Comparison of ENCODE assay signal across 17 cellular contexts in genomic region chr1:71054281-71054731, GRCh38. TPM values are rescaled to one million over a fixed set of nuclear protein-coding genes. Genes with fewer than 3 reads are reported as not detected.
DNase-seq lines count a peak whose midpoint lies in the region; ATAC-seq, FAIRE-seq and TF ChIP-seq lines count a peak whose summit lies in the region.
"Had no signal": no experiment of that assay in that cellular context is flagged by ENCODE, and none has a peak within 500 bp of the region (broad histone marks: within the 10 kb centered on the region; RNA-seq: fewer than 3 reads in every experiment).

No MANE protein-coding gene starts in this region.

- H3K27me3 ChIP-seq in RWPE2 (ENCODE audit: insufficient read depth, poor library complexity, severe bottlenecking) = peaks cover 6% of the 10 kb centered on the region
- H3K27me3 ChIP-seq in upper lobe of right lung = peaks cover under 1% of the 10 kb centered on the region
- H3K27me3 ChIP-seq in small intestine (ENCODE audit: control insufficient read depth in 2 of 2, insufficient read depth in 2 of 2, low read length in 2 of 2) = no peaks in the 10 kb centered on the region
- H3K27me3 ChIP-seq in brain microvascular endothelial cell (replicated peaks) = peaks cover 4% of the 10 kb centered on the region
- H3K27me3 ChIP-seq: Peyer's patch had no signal

- H3K36me3 ChIP-seq in RWPE2 (ENCODE audit: low read depth) (peaks cover 12% of the 10 kb centered on the region), upper lobe of right lung (peaks cover 15% of the 10 kb centered on the region), small intestine (ENCODE audit: control insufficient read depth in 2 of 2, insufficient read depth in 2 of 2, low read length in 2 of 2) (peaks cover 2% of the 10 kb centered on the region in 2 donors), brain microvascular endothelial cell (replicated peaks) (peaks cover 7% of the 10 kb centered on the region)
- H3K36me3 ChIP-seq: thoracic aorta had no signal

- in situ Hi-C loops in brain microvascular endothelial cell (cut with HindIII; ENCODE audit: low pct_ligation_motif_present, low sequenced_read_pairs) = loop anchor here (25.0 kb wide), 1 partner anchor 817 kb away; no protein-coding TSS in a partner anchor

- no peak overlapping the region for H3K4me3 ChIP-seq in RWPE2 (ENCODE audit: severe bottlenecking)
- H3K4me3 ChIP-seq in upper lobe of right lung = no peak overlapping the region
- H3K4me3 ChIP-seq in small intestine (ENCODE audit: low read depth in 1 of 2, low read length in 2 of 2) = no peak overlapping the region
- H3K4me3 ChIP-seq in brain microvascular endothelial cell (ENCODE audit: low read depth, low read length) = no peak overlapping the region
- H3K4me3 ChIP-seq: Peyer's patch, thoracic aorta had no signal

- H3K27ac ChIP-seq in RWPE2 (ENCODE audit: poor library complexity, severe bottlenecking) (no peak overlapping the region), upper lobe of right lung (no peak overlapping the region), small intestine (ENCODE audit: low read depth in 1 of 2, low read length in 1 of 2) (no peak overlapping the region), brain microvascular endothelial cell (no peak overlapping the region)
- H3K27ac ChIP-seq: parathyroid adenoma, Peyer's patch, thoracic aorta had no signal

- no peak for FAIRE-seq in small intestine (lab: Jason Lieb, UNC)
- FAIRE-seq: frontal cortex had no signal

- WGBS in small intestine, 3 donors = 69 to 84% (median 74%) methylated on average over 13 to 15 of the region's 15 CpGs

- DNase-seq in stimulated activated CD4-positive, alpha-beta T cell treated with anti-CD3 and anti-CD28 coated beads, Interleukin-4, amount 100 ng/mL, for 1 hour = peak; percentile 11
- DNase-seq in stimulated activated CD4-positive, alpha-beta T cell treated with anti-CD3 and anti-CD28 coated beads, Interleukin-2, amount 100 ng/mL, for 48 hours = no peak
- DNase-seq in RWPE2 (ENCODE audit: low spot score) = no peak
- DNase-seq in left colon = peak in 1 of 2 donors; percentile 9
- DNase-seq in upper lobe of right lung = no peak
- DNase-seq in activated effector memory CD4-positive, alpha-beta T cell treated with anti-CD3 and anti-CD28 coated beads, Interleukin-2, amount 50 U/mL, for 16 hours = no peak
- no peak for DNase-seq in small intestine
- DNase-seq in brain microvascular endothelial cell = no peak
- DNase-seq: activated naive CD8-positive, alpha-beta T cell treated with anti-CD3 and anti-CD28 coated beads, Interleukin-2, amount 50 U/mL, for 24 hours; immature natural killer cell; midbrain; NCI-H1105; Peyer's patch had no signal

- H3K9me3 ChIP-seq in RWPE2 (ENCODE audit: severe bottlenecking) = no peaks in the 10 kb centered on the region
- no peaks in the 10 kb centered on the region for H3K9me3 ChIP-seq in upper lobe of right lung
- H3K9me3 ChIP-seq in small intestine (ENCODE audit: control insufficient read depth, low read depth) = no peaks in the 10 kb centered on the region
- H3K9me3 ChIP-seq: Peyer's patch, thoracic aorta had no signal

- no peak for TF ChIP-seq CTCF in RWPE2 (IDR thresholded peaks at IDR 0.05; ENCODE audit: poor library complexity, severe bottlenecking)
- TF ChIP-seq CTCF in upper lobe of right lung (IDR thresholded peaks at IDR 0.05) = no peak
- TF ChIP-seq CTCF in brain microvascular endothelial cell (IDR thresholded peaks at IDR 0.05; ENCODE audit: low read depth, low read length, missing control alignments) = no peak

- intact Hi-C loops in left colon (cut with DNase I, micrococcal nuclease) = loop anchor here in 1 of 2 donors (5.0 kb wide), 1 partner anchor 527 kb away; no protein-coding TSS in a partner anchor
- intact Hi-C loops in upper lobe of right lung (cut with DNase I) = no loop called here

- no peaks in the 10 kb centered on the region for H3K4me1 ChIP-seq in RWPE2 (ENCODE audit: insufficient read depth, poor library complexity, severe bottlenecking)
- H3K4me1 ChIP-seq in upper lobe of right lung = no peaks in the 10 kb centered on the region
- H3K4me1 ChIP-seq in small intestine (ENCODE audit: control insufficient read depth in 2 of 2, insufficient read depth in 1 of 2, low read depth in 1 of 2, low read length in 1 of 2) = no peaks in the 10 kb centered on the region
- H3K4me1 ChIP-seq: parathyroid adenoma, Peyer's patch had no signal

- ATAC-seq in RWPE2 (ENCODE audit: low read depth) (0 out of 3 replicates have a peak, but pooled peaks have one; percentile 5), left colon (peak; percentile 40), upper lobe of right lung (peak; percentile 47)
- ATAC-seq: activated CD4-positive, CD25-positive, alpha-beta regulatory T cell treated with anti-CD3 and anti-CD28 coated beads, Interleukin-2, amount 50 U/mL, for 24 hours; activated naive CD8-positive, alpha-beta T cell treated with anti-CD3 and anti-CD28 coated beads, Interleukin-2, amount 50 U/mL, for 24 hours had no signal

RNA-seq across cellular contexts. Expression of gene PTGER3, which starts 6.7 kb away (rescaled TPM):
- 1 to 10 TPM in 1 of 2 donors, under 1 TPM in 1; 0.49 to 2.7 TPM for total RNA-seq in left colon
- total RNA-seq in upper lobe of right lung = 2.7 TPM
- 1 to 10 TPM in 1 of 3 donors, not detected in 2; 2.4 TPM for polyA plus RNA-seq in small intestine
- polyA plus RNA-seq: immature natural killer cell had no signal

RNA-seq across cellular contexts. Expression of gene ZRANB2, which starts 26.5 kb away (rescaled TPM):
- total RNA-seq in left colon (10 to 100 TPM; 76.3 to 76.8 TPM), upper lobe of right lung (85.0 TPM)
- polyA plus RNA-seq in small intestine = 10 to 100 TPM; 20.4 to 37.3 (median 21.9) TPM
